Comparison of ENCODE assay signal across 1 cellular context in genomic region chr1:43389326-43390313, GRCh38.
TF ChIP-seq lines count a peak whose summit lies in the region.

Gene MED8, minus strand, starts transcription at chr1:43389800. Its CDS starts 36 bp downstream, at chr1:43389764.
Gene SZT2, plus strand, starts transcription at chr1:43389899. Its CDS starts 70 bp downstream, at chr1:43389969.

TF ChIP-seq in K562, 482 proteins besides CTCF, POLR2A, EP300 and RAD21 (continued from another document and continues in another):
- TF ChIP-seq REST (CRISPR knock-in tag; IDR thresholded peaks at IDR 0.05; ENCODE audit: low read depth) (0 out of 2 replicates have a peak, but pooled peaks have one; percentile 41), ATF7 (IDR thresholded peaks at IDR 0.05) (peak; percentile 83), YY1 (IDR thresholded peaks at IDR 0.05; ENCODE audit: borderline replicate concordance in 1 of 3, control insufficient read depth in 1 of 3, extremely low read depth in 1 of 3, insufficient read depth in 3 of 3, insufficient read length in 1 of 3, insufficient replicate concordance in 2 of 3, low read depth in 1 of 3, low read length in 2 of 3) (peak in 1 of 3 experiments; percentile 83), CUX1 (CRISPR knock-in tag; IDR thresholded peaks at IDR 0.05) (no peak), EZH2 (IDR thresholded peaks at IDR 0.05; ENCODE audit: borderline replicate concordance, low read depth, low read length) (no peak), ZSCAN29 (IDR thresholded peaks at IDR 0.05) (no peak; the same call in 1 of the 2 replicates), DMBX1 (CRISPR knock-in tag; IDR thresholded peaks at IDR 0.05; ENCODE audit: borderline replicate concordance) (no peak), ELF4 (CRISPR knock-in tag; IDR thresholded peaks at IDR 0.05) (peak; percentile 98), GTF2F1 (IDR thresholded peaks at IDR 0.05; ENCODE audit: low read depth, low read length) (no peak), CREM (IDR thresholded peaks at IDR 0.05; ENCODE audit: low read depth) (peak; percentile 76), XRCC4 (IDR thresholded peaks at IDR 0.05; ENCODE audit: extremely low read depth, insufficient read depth, insufficient read length) (no peak), CEBPB (tag; IDR thresholded peaks at IDR 0.05) (peak; percentile 19; the same call in 1 of the 2 replicates), ZNF696 (CRISPR knock-in tag; conservative IDR thresholded peaks at IDR 0.05) (no peak), ZNF212 (CRISPR knock-in tag; IDR thresholded peaks at IDR 0.05) (no peak), GABPB1 (CRISPR knock-in tag; IDR thresholded peaks at IDR 0.05) (peak; percentile 98), FIP1L1 (IDR thresholded peaks at IDR 0.05; ENCODE audit: low read depth, low read length, poor library complexity, severe bottlenecking) (peak; percentile 84), NR4A1 (CRISPR knock-in tag; IDR thresholded peaks at IDR 0.05) (no peak), NR4A1 (tag; IDR thresholded peaks at IDR 0.05) (no peak), KLF16 (IDR thresholded peaks at IDR 0.05) (no peak), MTA1 (IDR thresholded peaks at IDR 0.05; ENCODE audit: borderline replicate concordance) (peak; percentile 61), MYC (IDR thresholded peaks at IDR 0.05; ENCODE audit: low read depth, low read length) (peak; percentile 75; the same call in 1 of the 2 replicates), MYC (CRISPR knock-in tag; IDR thresholded peaks at IDR 0.05; ENCODE audit: borderline replicate concordance, low read depth) (peak; percentile 38; the same call in 1 of the 2 replicates), SP2 (IDR thresholded peaks at IDR 0.05; ENCODE audit: extremely low read depth, low read depth, low read length, poor library complexity, severe bottlenecking) (peak; percentile 71), MLLT1 (IDR thresholded peaks at IDR 0.05) (peak; percentile 76 to 83; a peak in 3 of 4 replicates), TAF15 (IDR thresholded peaks at IDR 0.05; ENCODE audit: low read depth, low read length) (no peak), ASH1L (IDR thresholded peaks at IDR 0.05; ENCODE audit: borderline replicate concordance, low read depth, partially characterized antibody) (peak; percentile 83), TSC22D4 (tag; IDR thresholded peaks at IDR 0.05) (no peak), ARID3B (CRISPR knock-in tag; IDR thresholded peaks at IDR 0.05; ENCODE audit: borderline replicate concordance) (no peak), EWSR1 (IDR thresholded peaks at IDR 0.05; ENCODE audit: borderline replicate concordance, low read depth, partially characterized antibody) (no peak), ZBTB5 (IDR thresholded peaks at IDR 0.05) (no peak), GATAD2B (IDR thresholded peaks at IDR 0.05; ENCODE audit: borderline replicate concordance) (no peak), BMI1 (IDR thresholded peaks at IDR 0.05; ENCODE audit: low read length) (no peak), LCOR (CRISPR knock-in tag; IDR thresholded peaks at IDR 0.05) (0 out of 2 replicates have a peak, but pooled peaks have one; percentile 17), ZNF217 (CRISPR knock-in tag; IDR thresholded peaks at IDR 0.05) (no peak), ZBTB34 (CRISPR knock-in tag; IDR thresholded peaks at IDR 0.05) (no peak), FOXK1 (CRISPR knock-in tag; IDR thresholded peaks at IDR 0.05; ENCODE audit: borderline replicate concordance) (no peak), MXD1 (CRISPR knock-in tag; IDR thresholded peaks at IDR 0.05; ENCODE audit: borderline replicate concordance, poor library complexity, severe bottlenecking) (no peak), MCM2 (IDR thresholded peaks at IDR 0.05; ENCODE audit: low read depth) (no peak), PURB (CRISPR knock-in tag; IDR thresholded peaks at IDR 0.05; ENCODE audit: low read depth) (no peak), ARID1B (IDR thresholded peaks at IDR 0.05) (peak; percentile 73), SREBF1 (IDR thresholded peaks at IDR 0.05; ENCODE audit: borderline replicate concordance, low read depth, low read length) (no peak), BRF2 (IDR thresholded peaks at IDR 0.05; ENCODE audit: borderline replicate concordance, insufficient read depth, insufficient read length) (no peak), GABPB2 (CRISPR knock-in tag; conservative IDR thresholded peaks at IDR 0.05) (no peak), SIX5 (IDR thresholded peaks at IDR 0.05; ENCODE audit: borderline replicate concordance in 1 of 2, insufficient read depth in 1 of 2, low read depth in 1 of 2, low read length in 2 of 2) (no peak), ID3 (CRISPR knock-in tag; IDR thresholded peaks at IDR 0.05) (no peak), ID3 (tag; IDR thresholded peaks at IDR 0.05) (peak; percentile 42; the same call in 1 of the 2 replicates), BRD4 (IDR thresholded peaks at IDR 0.05) (peak; percentile 89; the same call in 1 of the 2 replicates), NCOA2 (IDR thresholded peaks at IDR 0.05; ENCODE audit: partially characterized antibody in 2 of 2) (no peak)
